In genomic region chr3:77707271-77707670, GRCh38 we compare ENCODE assay signal across 23 cellular contexts.
DNase-seq lines count a peak whose midpoint lies in the region; ATAC-seq and TF ChIP-seq lines count a peak whose summit lies in the region.
"Had no signal": no experiment of that assay in that cellular context is flagged by ENCODE, and none has a peak within 500 bp of the region (broad histone marks: within the 10 kb centered on the region; RNA-seq: fewer than 3 reads in every experiment).

No MANE protein-coding gene starts in this region.

- no peak overlapping the region for H3K9ac ChIP-seq in PC-3 (ENCODE audit: low read length)
- H3K9ac ChIP-seq: BLaER1, SK-N-SH had no signal

- ATAC-seq in PC-3 = peak; percentile 33

- TF ChIP-seq CTCF in PC-3 (conservative IDR thresholded peaks at IDR 0.05; ENCODE audit: low read depth, low read length) (no peak), epithelial cell of esophagus (IDR thresholded peaks at IDR 0.05; ENCODE audit: insufficient read depth, low read depth, low read length, missing control alignments) (no peak)

- no peaks in the 10 kb centered on the region for H3K36me3 ChIP-seq in PC-3 (ENCODE audit: low read depth, low read length)
- H3K36me3 ChIP-seq: BLaER1, Peyer's patch had no signal

- no peaks in the 10 kb centered on the region for H3K27me3 ChIP-seq in PC-3 (ENCODE audit: low read length)
- H3K27me3 ChIP-seq: BLaER1, Peyer's patch had no signal

- intact Hi-C loops in PC-3 (cut with micrococcal nuclease) = no loop called here

- H3F3A ChIP-seq in PC-3 (ENCODE audit: low read length, unreplicated experiment) = no peaks in the 10 kb centered on the region

- 0 out of 2 replicates have a peak, but pooled peaks cover 4% of the 10 kb centered on the region for H3K4me1 ChIP-seq in PC-3 (ENCODE audit: insufficient read depth, low read length)
- H3K4me1 ChIP-seq: BLaER1, Peyer's patch had no signal

- POLR2A ChIA-PET in PC-3 (lab: Charles Lee; ENCODE audit: unreplicated experiment) = no interaction called here

- H3K4me3 ChIP-seq in PC-3 (ENCODE audit: low read length) (no peak overlapping the region), epithelial cell of esophagus (ENCODE audit: low read length) (no peak overlapping the region)
- H3K4me3 ChIP-seq: BLaER1, Peyer's patch had no signal

- DNase-seq in NCI-H1105 treated with DMSO at 0.1 percent for 48 hours (lab: John Stamatoyannopoulos, UW) (peak; percentile 19), NCI-H1105 (lab: John Stamatoyannopoulos, UW) (no peak), PC-3 (peak; percentile 56), epithelial cell of esophagus (ENCODE audit: low read depth) (peak; percentile 52), renal cortical epithelial cell (ENCODE audit: low read depth) (peak; percentile 7), occipital lobe (lab: John Stamatoyannopoulos, UW) (no peak), AG08396 (ENCODE audit: low spot score) (no peak), A172 (ENCODE audit: low spot score) (no peak)
- DNase-seq: CD4-positive, CD25-positive, alpha-beta regulatory T cell; NCI-H1092 treated with DMSO at 0.1 percent for 48 hours; NCI-H1694; NCI-H2081; NCI-H2171 treated with DMSO at 0.1 percent for 48 hours; NCI-H345; NCI-H510A treated with DMSO at 0.1 percent for 48 hours; NCI-H82; NK-92 treated with Interleukin-12 subunit alpha and Interleukin-12 subunit beta, amount 100 ng/mL, for 24 hours; Peyer's patch; SIG-M5; SK-N-SH; SW 1271 had no signal

- no peaks in the 10 kb centered on the region for H3K79me2 ChIP-seq in PC-3 (ENCODE audit: low read length)

- H3K9me3 ChIP-seq in PC-3 (ENCODE audit: low read length) = no peaks in the 10 kb centered on the region
- H3K9me3 ChIP-seq: BLaER1, Peyer's patch, SK-N-SH had no signal

- H3K9me2 ChIP-seq in PC-3 (replicated peaks; ENCODE audit: low read length) = no peaks in the 10 kb centered on the region
- H3K9me2 ChIP-seq: SK-N-SH had no signal

- CTCF ChIA-PET in PC-3 (lab: Charles Lee) = no interaction called here

- no peak overlapping the region for H3K4me2 ChIP-seq in PC-3 (ENCODE audit: low read length)
- H3K4me2 ChIP-seq: BLaER1, SK-N-SH had no signal

- no TSS peak for BruUV-seq in PC-3 (replicated peaks; lab: Mats Ljungman, UMichigan)

- H4K20me1 ChIP-seq in PC-3 (ENCODE audit: low read length) = no peaks in the 10 kb centered on the region
- H4K20me1 ChIP-seq: BLaER1 had no signal

- no peak overlapping the region for H2AFZ ChIP-seq in PC-3 (ENCODE audit: low read length)

- no peak overlapping the region for H3K27ac ChIP-seq in PC-3 (ENCODE audit: low read length)
- H3K27ac ChIP-seq: 22Rv1, BLaER1, Peyer's patch had no signal

Comparison
In these comparisons a context has a peak if more than half of its experiments do, and no peak if none do; other contexts are left out.
1. DNase-seq: peak in NCI-H1105 treated with DMSO at 0.1 percent for 48 hours (single experiment), PC-3 (single experiment), epithelial cell of esophagus (single experiment) and renal cortical epithelial cell (single experiment); none in NCI-H1105 (single experiment), occipital lobe (single experiment), AG08396 (single experiment) and A172 (single experiment).